13 cellular contexts compared by ENCODE assay signal in the genomic region with DNA sequence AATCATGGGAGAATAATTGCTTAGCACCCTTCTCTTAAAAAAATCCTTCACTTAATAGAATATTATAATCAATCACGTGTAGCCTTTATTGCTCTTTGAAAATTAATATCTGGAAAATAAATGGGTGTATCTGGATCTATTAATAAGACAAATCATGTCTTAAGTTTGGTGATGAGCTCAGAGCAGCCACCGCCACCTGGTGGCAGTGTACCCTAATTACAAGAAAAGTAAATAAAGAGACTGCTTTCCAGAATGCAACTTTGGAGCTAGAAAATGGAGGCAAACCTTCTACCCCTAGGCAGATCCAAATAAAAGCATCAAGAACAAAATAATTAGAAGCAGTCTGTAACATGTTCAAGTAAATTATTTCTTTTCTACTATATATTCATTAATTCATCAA. TPM values are rescaled to one million over a fixed set of nuclear protein-coding genes. Genes with fewer than 3 reads are reported as not detected.
DNase-seq lines count a peak whose midpoint lies in the region; ATAC-seq and TF ChIP-seq lines count a peak whose summit lies in the region.
"Had no signal": no experiment of that assay in that cellular context is flagged by ENCODE, and none has a peak within 500 bp of the region (broad histone marks: within the 10 kb centered on the region; RNA-seq: fewer than 3 reads in every experiment).

No MANE protein-coding gene starts in this region.

- ATAC-seq in activated CD4-positive, alpha-beta T cell treated with anti-CD3 and anti-CD28 coated beads for 36 hours: no peak
- no peak for ATAC-seq in stimulated activated naive CD8-positive, alpha-beta T cell treated with anti-CD3 and anti-CD28 coated beads, Interleukin-15, Interleukin-2, amounts not matched to agents 100 U/mL and 50 U/mL, for 24 hours
- ATAC-seq in CD8-positive, alpha-beta T cell: no peak
- ATAC-seq in GM19395 (IDR thresholded peaks at IDR 0.05; ENCODE audit: unreplicated experiment): no peak
- ATAC-seq: esophagus mucosa; stimulated activated effector memory CD8-positive, alpha-beta T cell treated with anti-CD3 and anti-CD28 coated beads, Interleukin-12 subunit alpha, Interleukin-12 subunit beta, amount 100 ng/mL, for 72 hours had no signal

- no peak overlapping the region for H3K27ac Mint-ChIP-seq in activated CD4-positive, alpha-beta T cell treated with anti-CD3 and anti-CD28 coated beads for 36 hours
- H3K27ac Mint-ChIP-seq in CD8-positive, alpha-beta T cell: no peak overlapping the region
- H3K27ac Mint-ChIP-seq: activated T-cell treated with anti-CD3 and anti-CD28 coated beads, Interleukin-2, amount 50 U/mL, for 24 hours; stimulated activated effector memory CD8-positive, alpha-beta T cell treated with anti-CD3 and anti-CD28 coated beads, Interleukin-12 subunit alpha, Interleukin-12 subunit beta, amount 100 ng/mL, for 72 hours had no signal

- peak overlapping the region; percentile 45; the same call in 1 of the 2 replicates for H3K9ac ChIP-seq in OCI-LY3 (ENCODE audit: low read length)

- POLR2A ChIA-PET in activated CD4-positive, alpha-beta T cell treated with anti-CD3 and anti-CD28 coated beads for 36 hours (lab: Charles Lee): no interaction called here
- POLR2A ChIA-PET in CD8-positive, alpha-beta T cell (lab: Charles Lee): no interaction called here

- H3K9me3 Mint-ChIP-seq in activated CD4-positive, alpha-beta T cell treated with anti-CD3 and anti-CD28 coated beads for 36 hours (ENCODE audit: low read depth): peaks cover 13% of the 10 kb centered on the region
- peaks cover 12% of the 10 kb centered on the region for H3K9me3 Mint-ChIP-seq in CD8-positive, alpha-beta T cell

- intact Hi-C loops in activated CD4-positive, alpha-beta T cell treated with anti-CD3 and anti-CD28 coated beads for 36 hours (cut with DNase I, micrococcal nuclease): loop anchor here in 1 of 2 experiments (1.0 kb wide), 1 partner anchor 43 kb away; a partner anchor contains a TSS
- intact Hi-C loops in testis (cut with DNase I; ENCODE audit: low total_unique reads): no loop called here
- intact Hi-C loops in CD8-positive, alpha-beta T cell (cut with DNase I, micrococcal nuclease): no loop called here

- TF ChIP-seq POLR2A in testis (IDR thresholded peaks at IDR 0.05): no peak

- H3K4me3 ChIP-seq in OCI-LY3 (ENCODE audit: low read length): peak overlapping the region; percentile 12; the same call in 1 of the 2 replicates
- no peak overlapping the region for H3K4me3 ChIP-seq in fibroblast of pulmonary artery (replicated peaks; ENCODE audit: low read depth, low read length)
- no peak overlapping the region for H3K4me3 ChIP-seq in testis
- no peak overlapping the region for H3K4me3 ChIP-seq in CD8-positive, alpha-beta T cell (ENCODE audit: low read depth, low read length)
- H3K4me3 ChIP-seq: HAP-1 had no signal

- H3K27ac ChIP-seq in OCI-LY3 (ENCODE audit: low read length) (peak overlapping the region; percentile 73), testis (no peak overlapping the region)
- H3K27ac ChIP-seq in CD8-positive, alpha-beta T cell (ENCODE audit: low read depth, low read length): no peak overlapping the region

- peak; percentile 25 for DNase-seq in activated CD4-positive, alpha-beta T cell treated with anti-CD3 and anti-CD28 coated beads for 36 hours
- no peak for DNase-seq in activated CD4-positive, alpha-beta T cell treated with anti-CD3 and anti-CD28 coated beads for 1 hour
- DNase-seq in fibroblast of pulmonary artery (ENCODE audit: low read depth) (no peak), testis (no peak)
- no peak for DNase-seq in stimulated activated naive CD8-positive, alpha-beta T cell treated with anti-CD3 and anti-CD28 coated beads, Interleukin-15, Interleukin-2, amounts not matched to agents 100 U/mL and 50 U/mL, for 24 hours
- DNase-seq in CD8-positive, alpha-beta T cell: no peak
- DNase-seq: ACHN; activated T-cell treated with anti-CD3 and anti-CD28 coated beads, Interleukin-2, amount 50 U/mL, for 24 hours had no signal

- H3K36me3 ChIP-seq in OCI-LY3 (replicated peaks; ENCODE audit: low read depth, low read length): peaks cover 55% of the 10 kb centered on the region
- H3K36me3 ChIP-seq in testis (ENCODE audit: low read depth, missing control alignments): no peaks in the 10 kb centered on the region
- H3K36me3 ChIP-seq in CD8-positive, alpha-beta T cell (ENCODE audit: insufficient read depth, low read length): no peaks in the 10 kb centered on the region
- H3K36me3 ChIP-seq: HAP-1 had no signal

- peaks cover 89% of the 10 kb centered on the region for H3K4me1 ChIP-seq in OCI-LY3 (ENCODE audit: low read length)
- no peaks in the 10 kb centered on the region for H3K4me1 ChIP-seq in testis
- H3K4me1 ChIP-seq in CD8-positive, alpha-beta T cell (ENCODE audit: insufficient read depth, low read length): no peaks in the 10 kb centered on the region
- H3K4me1 ChIP-seq: HAP-1 had no signal

- H3K4me1 Mint-ChIP-seq in activated CD4-positive, alpha-beta T cell treated with anti-CD3 and anti-CD28 coated beads for 36 hours: no peaks in the 10 kb centered on the region
- no peaks in the 10 kb centered on the region for H3K4me1 Mint-ChIP-seq in CD8-positive, alpha-beta T cell (ENCODE audit: low read depth)
- H3K4me1 Mint-ChIP-seq: stimulated activated effector memory CD8-positive, alpha-beta T cell treated with anti-CD3 and anti-CD28 coated beads, Interleukin-12 subunit alpha, Interleukin-12 subunit beta, amount 100 ng/mL, for 72 hours had no signal

- TF ChIP-seq CTCF in OCI-LY3 (IDR thresholded peaks at IDR 0.05; ENCODE audit: low read depth, low read length) (peak; percentile 73), fibroblast of pulmonary artery (IDR thresholded peaks at IDR 0.05; ENCODE audit: low read length, missing control alignments) (peak; percentile 15), testis (IDR thresholded peaks at IDR 0.05) (peak; percentile 18 to 46 (median 20))
- no peak for TF ChIP-seq CTCF in CD8-positive, alpha-beta T cell (IDR thresholded peaks at IDR 0.05)

- 75 to 79% methylated on average over 2 of the region's 2 CpGs for WGBS in testis, 2 donors

- H3K4me3 Mint-ChIP-seq in activated CD4-positive, alpha-beta T cell treated with anti-CD3 and anti-CD28 coated beads for 36 hours: no peak overlapping the region
- no peak overlapping the region for H3K4me3 Mint-ChIP-seq in CD8-positive, alpha-beta T cell
- H3K4me3 Mint-ChIP-seq: activated T-cell treated with anti-CD3 and anti-CD28 coated beads, Interleukin-2, amount 50 U/mL, for 24 hours; stimulated activated effector memory CD8-positive, alpha-beta T cell treated with anti-CD3 and anti-CD28 coated beads, Interleukin-12 subunit alpha, Interleukin-12 subunit beta, amount 100 ng/mL, for 72 hours had no signal

- H2AFZ ChIP-seq in OCI-LY3 (ENCODE audit: low read depth, low read length): no peak overlapping the region

- H4K20me1 ChIP-seq in OCI-LY3 (ENCODE audit: insufficient read depth, low read length): peaks cover 97% of the 10 kb centered on the region

- no peaks in the 10 kb centered on the region for H3K36me3 Mint-ChIP-seq in activated CD4-positive, alpha-beta T cell treated with anti-CD3 and anti-CD28 coated beads for 36 hours (ENCODE audit: low read depth)
- H3K36me3 Mint-ChIP-seq in CD8-positive, alpha-beta T cell: no peaks in the 10 kb centered on the region
- H3K36me3 Mint-ChIP-seq: stimulated activated effector memory CD8-positive, alpha-beta T cell treated with anti-CD3 and anti-CD28 coated beads, Interleukin-12 subunit alpha, Interleukin-12 subunit beta, amount 100 ng/mL, for 72 hours had no signal

- H3K79me2 ChIP-seq in OCI-LY3 (ENCODE audit: low read length): peaks cover 100% of the 10 kb centered on the region

- CTCF ChIA-PET in activated CD4-positive, alpha-beta T cell treated with anti-CD3 and anti-CD28 coated beads for 36 hours (lab: Charles Lee): interaction anchor here (0.6 to 1.3 kb wide), 4 partner anchors 14 to 274 kb away, joined by 3 to 5 read pairs (median 4); a partner anchor contains a TSS
- CTCF ChIA-PET in CD8-positive, alpha-beta T cell (lab: Charles Lee): no interaction called here

- H3K27me3 Mint-ChIP-seq in activated CD4-positive, alpha-beta T cell treated with anti-CD3 and anti-CD28 coated beads for 36 hours: peaks cover 4% of the 10 kb centered on the region
- no peaks in the 10 kb centered on the region for H3K27me3 Mint-ChIP-seq in CD8-positive, alpha-beta T cell (ENCODE audit: low read depth)

- H3K4me2 ChIP-seq in OCI-LY3 (ENCODE audit: low read length): peak overlapping the region; percentile 53

- no peaks in the 10 kb centered on the region for H3K27me3 ChIP-seq in OCI-LY3 (ENCODE audit: low read depth, low read length)
- H3K27me3 ChIP-seq in testis: no peaks in the 10 kb centered on the region
- H3K27me3 ChIP-seq in CD8-positive, alpha-beta T cell (ENCODE audit: insufficient read depth, low read length): no peaks in the 10 kb centered on the region

- H3K9me3 ChIP-seq in OCI-LY3 (ENCODE audit: insufficient read depth, low read length): no peaks in the 10 kb centered on the region
- no peaks in the 10 kb centered on the region for H3K9me3 ChIP-seq in testis
- H3K9me3 ChIP-seq in CD8-positive, alpha-beta T cell (ENCODE audit: low read length): no peaks in the 10 kb centered on the region
- H3K9me3 ChIP-seq: HAP-1 had no signal

RNA-seq across cellular contexts. Expression of a gene that starts 43.5 kb away (rescaled TPM):
- total RNA-seq in activated CD4-positive, alpha-beta T cell treated with anti-CD3 and anti-CD28 coated beads for 36 hours: under 1 TPM; 0.60 to 0.98 TPM
- 10 to 100 TPM; 31.3 to 37.1 TPM for total RNA-seq in testis
- polyA plus RNA-seq in testis (ENCODE audit: insufficient read depth, low read depth, low replicate concordance): 20.8 TPM
- total RNA-seq in CD8-positive, alpha-beta T cell: not detected

Comparison
In these comparisons a context has a peak if more than half of its experiments do, and no peak if none do; other contexts are left out.
1. RNA of a gene that starts 43.5 kb away (total RNA-seq): 31.3 to 37.1 TPM in testis; 0.60 to 0.98 TPM in activated CD4-positive, alpha-beta T cell treated with anti-CD3 and anti-CD28 coated beads for 36 hours and not detected in CD8-positive, alpha-beta T cell; every median in the first group is over 10 times any median in the second.